20 cellular contexts compared by ENCODE assay signal in genomic region chr9:72588336-72588735, GRCh38.
DNase-seq lines count a peak whose midpoint lies in the region; ATAC-seq, FAIRE-seq and TF ChIP-seq lines count a peak whose summit lies in the region.
"Had no signal": no experiment of that assay in that cellular context is flagged by ENCODE, and none has a peak within 500 bp of the region (broad histone marks: within the 10 kb centered on the region; RNA-seq: fewer than 3 reads in every experiment).

No MANE protein-coding gene starts in this region.

- POLR2A ChIA-PET in A549 (lab: Yijun Ruan, JAX), result interaction anchor here (1.1 to 5.4 kb wide), 2 partner anchors 223 to 232 kb away, joined by 3 to 65 read pairs; partner anchors contain the start of gene ZFAND5

- TF ChIP-seq EP300 in A549 (IDR thresholded peaks at IDR 0.05), result no peak

- no peaks in the 10 kb centered on the region; the same call in 1 of the 2 replicates for H3K27me3 Mint-ChIP-seq in HFFc6 (ENCODE audit: insufficient read depth)
- H3K27me3 Mint-ChIP-seq: activated CD4-positive, alpha-beta memory T cell treated with anti-CD3 and anti-CD28 coated beads for 36 hours; activated T-cell treated with anti-CD3 and anti-CD28 coated beads, Interleukin-2, amount 50 U/mL, for 24 hours had no signal

- CTCF ChIA-PET in A549 (lab: Yijun Ruan, JAX), result interaction anchor here (1.0 to 2.0 kb wide), 6 partner anchors 13 to 308 kb away, joined by 3 to 11 read pairs (median 5); partner anchors contain the start of gene ZFAND5

- no peaks in the 10 kb centered on the region for H3K36me3 Mint-ChIP-seq in HFFc6 (ENCODE audit: low read depth)
- H3K36me3 Mint-ChIP-seq: activated naive CD8-positive, alpha-beta T cell had no signal

- H3K27me3 ChIP-seq in heart right ventricle, result no peaks in the 10 kb centered on the region
- H3K27me3 ChIP-seq: ovary had no signal

- in situ Hi-C loops in astrocyte of the spinal cord (cut with HindIII; ENCODE audit: low sequenced_read_pairs), result loop anchor here (25.0 kb wide), 1 partner anchor 226 kb away; the partner anchor contains the start of gene ZFAND5

- no peak for DNase-seq in A549 (ENCODE audit: low read depth in 1 of 2, low spot score in 1 of 2)
- no peak for DNase-seq in HFFc6
- DNase-seq in astrocyte of the spinal cord (ENCODE audit: low read depth, low spot score), result peak; percentile 64
- peak; percentile 70 for DNase-seq in myocyte (ENCODE audit: low read depth)
- no peak for DNase-seq in HK-2 (ENCODE audit: unreplicated experiment)
- DNase-seq in NCI-H82 treated with DMSO at 0.1 percent for 48 hours (lab: John Stamatoyannopoulos, UW; ENCODE audit: unreplicated experiment), result no peak
- no peak for DNase-seq in heart right ventricle
- no peak for DNase-seq in NCI-H82 (lab: John Stamatoyannopoulos, UW)
- DNase-seq: activated CD4-positive, alpha-beta memory T cell treated with anti-CD3 and anti-CD28 coated beads for 36 hours; activated T-cell treated with anti-CD3 and anti-CD28 coated beads, Interleukin-2, amount 50 U/mL, for 24 hours; effector memory CD4-positive, alpha-beta T cell; GDM1; NCI-H187 treated with DMSO at 0.1 percent for 48 hours; NCI-H510A; ovary; PC-3 had no signal

- H3K9me3 ChIP-seq in A549 (no peaks in the 10 kb centered on the region), heart right ventricle (no peaks in the 10 kb centered on the region)
- H3K9me3 ChIP-seq: ovary had no signal

- H3K4me3 ChIP-seq in A549 (no peak overlapping the region), astrocyte of the spinal cord (ENCODE audit: low read depth, low read length) (no peak overlapping the region), heart right ventricle (no peak overlapping the region)
- H3K4me3 ChIP-seq: ovary had no signal

- no peak for TF ChIP-seq RAD21 in A549 (conservative IDR thresholded peaks at IDR 0.05 in 1 of 2, IDR thresholded peaks at IDR 0.05 in 1 of 2)

- no peaks in the 10 kb centered on the region for H3K9me3 Mint-ChIP-seq in HFFc6
- H3K9me3 Mint-ChIP-seq: activated CD4-positive, alpha-beta memory T cell treated with anti-CD3 and anti-CD28 coated beads for 36 hours; activated T-cell treated with anti-CD3 and anti-CD28 coated beads, Interleukin-2, amount 50 U/mL, for 24 hours; central memory CD8-positive, alpha-beta T cell; stimulated activated naive CD8-positive, alpha-beta T cell treated with anti-CD3 and anti-CD28 coated beads, Interleukin-15, Interleukin-2, amounts not matched to agents 100 ng/mL and 50 ng/mL, for 24 hours had no signal

- peaks cover 71% of the 10 kb centered on the region for H3K4me1 Mint-ChIP-seq in HFFc6 (ENCODE audit: low read depth)

- H3K4me1 ChIP-seq in A549, result peaks cover 46% of the 10 kb centered on the region
- peaks cover 0 to 69% (median 5%) of the 10 kb centered on the region in 9 donors for H3K4me1 ChIP-seq in heart right ventricle

- FAIRE-seq in A549 (lab: Jason Lieb, UNC), result no peak

- H3K27ac ChIP-seq in A549 (peak overlapping the region; percentile 72 to 83; a peak in 5 of 6 replicates), heart right ventricle (no peak overlapping the region)
- H3K27ac ChIP-seq: ovary had no signal

- intact Hi-C loops in heart right ventricle (cut with DNase I), result loop anchor here in 2 of 10 donors (10.0 kb wide), 2 partner anchors 224 to 544 kb away; partner anchors contain the start of gene ZFAND5 (in 1 of the 2)

- TF ChIP-seq CTCF in A549 (IDR thresholded peaks at IDR 0.05) (no peak), HFFc6 (IDR thresholded peaks at IDR 0.05) (no peak), astrocyte of the spinal cord (IDR thresholded peaks at IDR 0.05; ENCODE audit: low read depth, low read length) (no peak), heart right ventricle (IDR thresholded peaks at IDR 0.05) (no peak)

- peak overlapping the region; percentile 37; the same call in 1 of the 2 replicates for H3K27ac Mint-ChIP-seq in HFFc6
- H3K27ac Mint-ChIP-seq: activated CD4-positive, alpha-beta memory T cell treated with anti-CD3 and anti-CD28 coated beads for 36 hours; activated naive CD8-positive, alpha-beta T cell; activated T-cell treated with anti-CD3 and anti-CD28 coated beads, Interleukin-2, amount 50 U/mL, for 24 hours had no signal

- no peak overlapping the region for H3K4me2 ChIP-seq in A549

- no peaks in the 10 kb centered on the region for H3K36me3 ChIP-seq in heart right ventricle
- H3K36me3 ChIP-seq: ovary had no signal

- ATAC-seq in A549 (no peak), heart right ventricle (no peak)
- ATAC-seq: left lobe of liver, PC-3 had no signal

- no peak for TF ChIP-seq POLR2A in A549 (IDR thresholded peaks at IDR 0.05; ENCODE audit: low read length)

- H3K4me3 Mint-ChIP-seq in HFFc6, result no peak overlapping the region
- H3K4me3 Mint-ChIP-seq: activated CD4-positive, alpha-beta memory T cell treated with anti-CD3 and anti-CD28 coated beads for 36 hours; activated naive CD8-positive, alpha-beta T cell; activated T-cell treated with anti-CD3 and anti-CD28 coated beads, Interleukin-2, amount 50 U/mL, for 24 hours; central memory CD8-positive, alpha-beta T cell; stimulated activated naive CD8-positive, alpha-beta T cell treated with anti-CD3 and anti-CD28 coated beads, Interleukin-15, Interleukin-2, amounts not matched to agents 100 ng/mL and 50 ng/mL, for 24 hours had no signal

TF ChIP-seq in A549, 52 proteins besides CTCF, POLR2A, EP300 and RAD21:
- TF ChIP-seq MYC (IDR thresholded peaks at IDR 0.05; ENCODE audit: borderline replicate concordance, low read length) (no peak), JUN (IDR thresholded peaks at IDR 0.05) (no peak), ELK1 (IDR thresholded peaks at IDR 0.05; ENCODE audit: low read depth, low read length) (no peak), HOXA7 (CRISPR knock-in tag; IDR thresholded peaks at IDR 0.05) (no peak), TFCP2L1 (CRISPR knock-in tag; IDR thresholded peaks at IDR 0.05) (no peak), HDAC2 (IDR thresholded peaks at IDR 0.05) (no peak), ZC3H11A (IDR thresholded peaks at IDR 0.05) (no peak), HEYL (CRISPR knock-in tag; IDR thresholded peaks at IDR 0.05) (no peak), RNF2 (IDR thresholded peaks at IDR 0.05; ENCODE audit: borderline replicate concordance, low read depth) (no peak), SMC3 (IDR thresholded peaks at IDR 0.05) (no peak), ZFP36 (IDR thresholded peaks at IDR 0.05; ENCODE audit: borderline replicate concordance, partially characterized antibody) (no peak)

Comparison
In these comparisons a context has a peak if more than half of its experiments do, and no peak if none do; other contexts are left out.
1. DNase-seq: peak in astrocyte of the spinal cord (single experiment) and myocyte (single experiment); none in A549 (0 of 2), HFFc6 (single experiment), HK-2 (single experiment), NCI-H82 treated with DMSO at 0.1 percent for 48 hours (single experiment), heart right ventricle (0 of 2) and NCI-H82 (single experiment).
2. H3K27ac ChIP-seq: peak in A549 (2 of 2); none in heart right ventricle (0 of 10).